In genomic region chr10:48796846-48797245, GRCh38 we compare ENCODE assay signal across 13 cellular contexts.
"Had no signal": no experiment of that assay in that cellular context is flagged by ENCODE, and none has a peak within 500 bp of the region (broad histone marks: within the 10 kb centered on the region; RNA-seq: fewer than 3 reads in every experiment).

No MANE protein-coding gene starts in this region.

- H3K36me3 ChIP-seq: gastrocnemius medialis, ovary, uterus had no signal

- H3K36me3 Mint-ChIP-seq: type B pancreatic cell had no signal

- H3K27ac ChIP-seq: gastrocnemius medialis, ovary, uterus had no signal

- H3K4me3 ChIP-seq: gastrocnemius medialis, ovary, uterus had no signal

- H3K4me1 Mint-ChIP-seq: endodermal cell had no signal

- FAIRE-seq: endothelial cell of umbilical vein, small intestine had no signal

- H3K9me3 ChIP-seq: gastrocnemius medialis, ovary, uterus had no signal

- DNase-seq: endodermal cell; gastrocnemius medialis; islet precursor cell; mammary epithelial cell; naive thymus-derived CD8-positive, alpha-beta T cell; ovary; right cardiac atrium; small intestine; stimulated activated CD4-positive, alpha-beta T cell treated with anti-CD3 and anti-CD28 coated beads, Interleukin-12 subunit alpha, Interleukin-12 subunit beta, amount 100 ng/mL, for 4 hours; uterus had no signal

- ATAC-seq: gastrocnemius medialis; left lobe of liver; naive thymus-derived CD8-positive, alpha-beta T cell; right cardiac atrium had no signal

- H3K4me3 Mint-ChIP-seq: endodermal cell; naive thymus-derived CD8-positive, alpha-beta T cell; type B pancreatic cell had no signal

- H3K27me3 ChIP-seq: gastrocnemius medialis, ovary, uterus had no signal

- H3K4me1 ChIP-seq: uterus had no signal

- H3K27ac Mint-ChIP-seq: endodermal cell, type B pancreatic cell had no signal
